ENCODE assay signal across 26 cellular contexts in genomic region chr15:98690272-98690671, GRCh38. TPM values are rescaled to one million over a fixed set of nuclear protein-coding genes. Genes with fewer than 3 reads are reported as not detected.
DNase-seq lines count a peak whose midpoint lies in the region; ATAC-seq and TF ChIP-seq lines count a peak whose summit lies in the region.
"Had no signal": no experiment of that assay in that cellular context is flagged by ENCODE, and none has a peak within 500 bp of the region (broad histone marks: within the 10 kb centered on the region; RNA-seq: fewer than 3 reads in every experiment).

No MANE protein-coding gene starts in this region.

- no peaks in the 10 kb centered on the region for H3K36me3 Mint-ChIP-seq in GM23338 (ENCODE audit: low read depth)
- H3K36me3 Mint-ChIP-seq: CD4-positive, alpha-beta memory T cell had no signal

- H3K27ac ChIP-seq in BLaER1 (no peak overlapping the region; the same call in 1 of the 2 replicates), GM23338 (ENCODE audit: low read depth) (peak overlapping the region; percentile 50; the same call in 1 of the 2 replicates), adrenal gland (peak overlapping the region in 3 of 5 donors; percentile 28 to 69 (median 63))
- H3K27ac ChIP-seq: SK-N-MC had no signal

- H4K20me1 ChIP-seq in BLaER1, result peaks cover 100% of the 10 kb centered on the region
- peaks cover 81% of the 10 kb centered on the region for H4K20me1 ChIP-seq in GM23338 (replicated peaks; ENCODE audit: insufficient read depth)

- no peak overlapping the region for H2AFZ ChIP-seq in GM23338

- TF ChIP-seq CTCF in GM23338 (conservative IDR thresholded peaks at IDR 0.05; ENCODE audit: low read depth in 2 of 2) (no peak), adrenal gland (IDR thresholded peaks at IDR 0.05) (no peak)

- H3K4me1 Mint-ChIP-seq in GM23338, result peaks cover 81% of the 10 kb centered on the region

- H3K27me3 ChIP-seq in BLaER1 (no peaks in the 10 kb centered on the region), GM23338 (ENCODE audit: insufficient read depth) (no peaks in the 10 kb centered on the region), adrenal gland (no peaks in the 10 kb centered on the region)

- TF ChIP-seq POLR2A in adrenal gland (IDR thresholded peaks at IDR 0.05), result no peak

- ATAC-seq in GM23338, result no peak
- ATAC-seq: GM12878 had no signal

- H3K9ac ChIP-seq in BLaER1, result no peak overlapping the region

- DNase-seq in GM23338 (ENCODE audit: low spot score) (no peak), adrenal gland (no peak), iris pigment epithelial cell (ENCODE audit: low read depth) (peak; percentile 25), NCI-H187 treated with DMSO at 0.1 percent for 48 hours (lab: John Stamatoyannopoulos, UW) (no peak), NCI-H2171 (lab: John Stamatoyannopoulos, UW) (no peak), SHP77 (lab: John Stamatoyannopoulos, UW) (no peak), CD1c-positive myeloid dendritic cell (ENCODE audit: extremely low spot score) (no peak)
- DNase-seq: CD4-positive, alpha-beta memory T cell; COR-L47; EL; GDM1; H7; KBM-7; NCI-H1048; NCI-H1417; NCI-H1694; NCI-H2081; NCI-H226; NCI-H510A; NCI-H69; RPMI8226; SIG-M5; SW 1271 had no signal

- H3K79me2 ChIP-seq in GM23338 (replicated peaks; ENCODE audit: insufficient read depth), result peaks cover 100% of the 10 kb centered on the region

- WGBS in adrenal gland, 4 donors, result 29 to 48% (median 41%) methylated on average over 1 of the region's 1 CpG

- no peak overlapping the region for H3K27ac Mint-ChIP-seq in GM23338
- H3K27ac Mint-ChIP-seq: CD4-positive, alpha-beta memory T cell had no signal

- H3K27me3 Mint-ChIP-seq in GM23338 (ENCODE audit: insufficient read depth, low read depth, poor library complexity), result peaks cover 15% of the 10 kb centered on the region

- intact Hi-C loops in adrenal gland (cut with DNase I), result no loop called here

- H3K9me3 Mint-ChIP-seq in GM23338, result no peaks in the 10 kb centered on the region
- H3K9me3 Mint-ChIP-seq: CD4-positive, alpha-beta memory T cell had no signal

- H3K9me3 ChIP-seq in BLaER1 (no peaks in the 10 kb centered on the region), adrenal gland (replicated peaks in 1 of 3) (no peaks in the 10 kb centered on the region)

- H3K9me2 ChIP-seq in GM23338 (ENCODE audit: insufficient read depth), result 0 out of 2 replicates have a peak, but pooled peaks cover under 1% of the 10 kb centered on the region

- no peaks in the 10 kb centered on the region for H3F3A ChIP-seq in GM23338 (replicated peaks; ENCODE audit: low read depth)

- H3K4me2 ChIP-seq in BLaER1 (peak overlapping the region; percentile 42), GM23338 (peak overlapping the region; percentile 60)

- H3K4me3 ChIP-seq in BLaER1 (no peak overlapping the region), GM23338 (no peak overlapping the region), adrenal gland (no peak overlapping the region)
- H3K4me3 ChIP-seq: GM12878, SK-N-MC had no signal

- no peak overlapping the region for H3K4me3 Mint-ChIP-seq in GM23338
- H3K4me3 Mint-ChIP-seq: CD4-positive, alpha-beta memory T cell had no signal

- H3K36me3 ChIP-seq in BLaER1, result peaks cover 23% of the 10 kb centered on the region
- no peaks in the 10 kb centered on the region for H3K36me3 ChIP-seq in GM23338 (ENCODE audit: insufficient read depth)
- H3K36me3 ChIP-seq in adrenal gland (replicated peaks in 1 of 2), result no peaks in the 10 kb centered on the region

- H3K4me1 ChIP-seq in BLaER1 (peaks cover 85% of the 10 kb centered on the region), GM23338 (ENCODE audit: insufficient read depth) (peaks cover 100% of the 10 kb centered on the region), adrenal gland (replicated peaks in 1 of 2) (peaks cover 18 to 59% of the 10 kb centered on the region in 2 donors)

TF ChIP-seq in GM23338, 12 proteins besides CTCF, POLR2A, EP300 and RAD21 (continues in another document):
- TF ChIP-seq JUNB (IDR thresholded peaks at IDR 0.05; ENCODE audit: unreplicated experiment) (no peak), EZH2 (IDR thresholded peaks at IDR 0.05; ENCODE audit: low read depth, unreplicated experiment) (no peak), STAT1 (IDR thresholded peaks at IDR 0.05; ENCODE audit: unreplicated experiment) (no peak), POLR2AphosphoS5 (IDR thresholded peaks at IDR 0.05; ENCODE audit: low read depth) (no peak), REST (IDR thresholded peaks at IDR 0.05; ENCODE audit: unreplicated experiment) (no peak), EZH2phosphoT487 (IDR thresholded peaks at IDR 0.05; ENCODE audit: unreplicated experiment) (no peak), ETS1 (IDR thresholded peaks at IDR 0.05) (no peak)

RNA-seq across cellular contexts. Expression of gene IGF1R, which starts 41.9 kb away (rescaled TPM):
- 92.2 and 95.6 TPM in 2 replicates for total RNA-seq in GM23338 (2014; rRNA removed; shearing (Covaris generic))
- polyA plus RNA-seq in GM23338 (2016; fragmentation: Nextera tagmentation; extraction: Ambion mirVana), result 20.0 and 20.4 TPM in 2 replicates
- total RNA-seq in adrenal gland, result 100 to 1,000 TPM in 1 of 8 donors, 10 to 100 TPM in 7; 44.1 to 138 (median 72.5) TPM
- polyA plus RNA-seq in adrenal gland, result 10 to 100 TPM in 2 of 3 donors, 1 to 10 TPM in 1; 8.6 to 27.4 (median 11.2) TPM
